Comparison of ENCODE assay signal across 13 cellular contexts in genomic region chr20:44597516-44597915, GRCh38. TPM values are rescaled to one million over a fixed set of nuclear protein-coding genes. Genes with fewer than 3 reads are reported as not detected.
A peak's percentile ranks its signal among the peaks of the same experiment; 100 is the strongest.
DNase-seq lines count a peak whose midpoint lies in the region; ATAC-seq and TF ChIP-seq lines count a peak whose summit lies in the region.
"Had no signal": no experiment of that assay in that cellular context is flagged by ENCODE, and none has a peak within 500 bp of the region (broad histone marks: within the 10 kb centered on the region; RNA-seq: fewer than 3 reads in every experiment).

No MANE protein-coding gene starts in this region.

- H3K36me3 Mint-ChIP-seq in activated naive CD8-positive, alpha-beta T cell treated with anti-CD3 and anti-CD28 coated beads for 36 hours = no peaks in the 10 kb centered on the region
- no peaks in the 10 kb centered on the region for H3K36me3 Mint-ChIP-seq in activated naive CD8-positive, alpha-beta T cell treated with anti-CD3 and anti-CD28 coated beads, Interleukin-2, amount 50 U/mL, for 24 hours (ENCODE audit: low read depth)

- ATAC-seq in activated naive CD8-positive, alpha-beta T cell treated with anti-CD3 and anti-CD28 coated beads, Interleukin-2, amount 50 U/mL, for 24 hours = no peak
- no peak for ATAC-seq in HG03097 (IDR thresholded peaks at IDR 0.05; ENCODE audit: low FRiP score, unreplicated experiment)

- no peaks in the 10 kb centered on the region for H3K9me3 ChIP-seq in muscle layer of duodenum (ENCODE audit: control insufficient read depth in 1 of 2, low read length in 2 of 2)
- H3K9me3 ChIP-seq in tibial nerve = no peaks in the 10 kb centered on the region

- H3K9me3 Mint-ChIP-seq in activated naive CD8-positive, alpha-beta T cell treated with anti-CD3 and anti-CD28 coated beads for 36 hours = no peaks in the 10 kb centered on the region
- H3K9me3 Mint-ChIP-seq in activated naive CD8-positive, alpha-beta T cell treated with anti-CD3 and anti-CD28 coated beads, Interleukin-2, amount 50 U/mL, for 24 hours = no peaks in the 10 kb centered on the region
- H3K9me3 Mint-ChIP-seq: stimulated activated naive CD8-positive, alpha-beta T cell treated with anti-CD3 and anti-CD28 coated beads, Interleukin-15, Interleukin-2, amounts not matched to agents 100 ng/mL and 50 ng/mL, for 24 hours had no signal

- peaks cover 39 to 69% of the 10 kb centered on the region in 2 donors for H3K4me1 ChIP-seq in muscle layer of duodenum (ENCODE audit: control insufficient read depth in 1 of 2, insufficient read depth in 2 of 2, low read length in 2 of 2)
- peaks cover 5 to 68% (median 49%) of the 10 kb centered on the region in 4 donors for H3K4me1 ChIP-seq in tibial nerve

- H3K36me3 ChIP-seq in muscle layer of duodenum (ENCODE audit: control insufficient read depth in 1 of 2, insufficient read depth in 2 of 2, low read length in 2 of 2) (peaks cover 0 to 1% of the 10 kb centered on the region in 2 donors), tibial nerve (peaks cover 0 to 8% (median 0%) of the 10 kb centered on the region in 3 donors)

- peaks cover 36% of the 10 kb centered on the region for H3K4me1 Mint-ChIP-seq in activated naive CD8-positive, alpha-beta T cell treated with anti-CD3 and anti-CD28 coated beads for 36 hours
- H3K4me1 Mint-ChIP-seq in activated naive CD8-positive, alpha-beta T cell treated with anti-CD3 and anti-CD28 coated beads, Interleukin-2, amount 50 U/mL, for 24 hours = peaks cover 54% of the 10 kb centered on the region

- no peak for TF ChIP-seq POLR2A in tibial nerve (IDR thresholded peaks at IDR 0.05)

- no peaks in the 10 kb centered on the region for H3K27me3 Mint-ChIP-seq in activated naive CD8-positive, alpha-beta T cell treated with anti-CD3 and anti-CD28 coated beads for 36 hours
- no peaks in the 10 kb centered on the region for H3K27me3 Mint-ChIP-seq in activated naive CD8-positive, alpha-beta T cell treated with anti-CD3 and anti-CD28 coated beads, Interleukin-2, amount 50 U/mL, for 24 hours
- H3K27me3 Mint-ChIP-seq: stimulated activated naive CD8-positive, alpha-beta T cell treated with anti-CD3 and anti-CD28 coated beads, Interleukin-15, Interleukin-2, amounts not matched to agents 100 ng/mL and 50 ng/mL, for 24 hours had no signal

- no peak for TF ChIP-seq EP300 in tibial nerve (IDR thresholded peaks at IDR 0.05)

- DNase-seq in activated naive CD8-positive, alpha-beta T cell treated with anti-CD3 and anti-CD28 coated beads for 36 hours = no peak
- DNase-seq in activated naive CD8-positive, alpha-beta T cell treated with anti-CD3 and anti-CD28 coated beads, Interleukin-2, amount 50 U/mL, for 24 hours = no peak
- DNase-seq in coronary artery (ENCODE audit: low spot score) (no peak), tibial nerve (ENCODE audit: low spot score in 2 of 2) (no peak), NCI-H82 treated with DMSO at 0.1 percent for 48 hours (lab: John Stamatoyannopoulos, UW; ENCODE audit: unreplicated experiment) (no peak), germinal center (ENCODE audit: low spot score) (no peak)
- DNase-seq: activated CD8-positive, alpha-beta memory T cell treated with anti-CD3 and anti-CD28 coated beads, Interleukin-2, amount 50 U/mL, for 48 hours; MV-4-11; NCI-H2171; SW 1271 had no signal

- H3K4me3 ChIP-seq in coronary artery (peak overlapping the region; percentile 45), muscle layer of duodenum (ENCODE audit: low read depth in 1 of 2, low read length in 2 of 2) (peak overlapping the region in 1 of 2 donors; percentile 6), tibial nerve (no peak overlapping the region)

- peak overlapping the region; percentile 88 to 90 for H3K27ac ChIP-seq in coronary artery
- peak overlapping the region; percentile 59 for H3K27ac ChIP-seq in muscle layer of duodenum (ENCODE audit: low read length)
- H3K27ac ChIP-seq in tibial nerve = peak overlapping the region in 3 of 4 donors; percentile 44 to 57 (median 46)

- H3K27me3 ChIP-seq in muscle layer of duodenum (ENCODE audit: low read depth, low read length) (no peaks in the 10 kb centered on the region), tibial nerve (no peaks in the 10 kb centered on the region)

- H3K4me3 Mint-ChIP-seq in activated naive CD8-positive, alpha-beta T cell treated with anti-CD3 and anti-CD28 coated beads for 36 hours = no peak overlapping the region
- no peak overlapping the region for H3K4me3 Mint-ChIP-seq in activated naive CD8-positive, alpha-beta T cell treated with anti-CD3 and anti-CD28 coated beads, Interleukin-2, amount 50 U/mL, for 24 hours

- 88 to 90% methylated on average over 4 of the region's 4 CpGs for WGBS in tibial nerve, 2 donors

- peak overlapping the region; percentile 89 for H3K27ac Mint-ChIP-seq in activated naive CD8-positive, alpha-beta T cell treated with anti-CD3 and anti-CD28 coated beads for 36 hours
- no peak overlapping the region for H3K27ac Mint-ChIP-seq in activated naive CD8-positive, alpha-beta T cell treated with anti-CD3 and anti-CD28 coated beads, Interleukin-2, amount 50 U/mL, for 24 hours

- TF ChIP-seq CTCF in coronary artery (IDR thresholded peaks at IDR 0.05) (no peak), tibial nerve (IDR thresholded peaks at IDR 0.05) (no peak)

RNA-seq across cellular contexts. Expression of gene PKIG, which starts 15.1 kb away (rescaled TPM):
- 1 to 10 TPM; 8.8 to 9.2 TPM for total RNA-seq in activated naive CD8-positive, alpha-beta T cell treated with anti-CD3 and anti-CD28 coated beads for 36 hours
- total RNA-seq in tibial nerve = 100 to 1,000 TPM in 2 of 4 donors, 10 to 100 TPM in 2; 78.2 to 108 (median 91.5) TPM

RNA-seq across cellular contexts. Expression of gene ADA, which starts 54.0 kb away (rescaled TPM):
- 10 to 100 TPM; 25.6 to 27.0 TPM for total RNA-seq in activated naive CD8-positive, alpha-beta T cell treated with anti-CD3 and anti-CD28 coated beads for 36 hours
- total RNA-seq in tibial nerve = 10 to 100 TPM; 11.1 to 14.9 (median 12.4) TPM

Comparison
In these comparisons a context has a peak if more than half of its experiments do, and no peak if none do; other contexts are left out.
1. RNA of gene PKIG, which starts 15.1 kb away (total RNA-seq): 78.2 to 108 TPM in tibial nerve; 8.8 to 9.2 TPM in activated naive CD8-positive, alpha-beta T cell treated with anti-CD3 and anti-CD28 coated beads for 36 hours; every median in the first group is over 4 times any median in the second.
2. Peak in every context shown above with its lines, with median percentiles within 50 percentile points of each other: H3K27ac ChIP-seq.